In the genomic region with DNA sequence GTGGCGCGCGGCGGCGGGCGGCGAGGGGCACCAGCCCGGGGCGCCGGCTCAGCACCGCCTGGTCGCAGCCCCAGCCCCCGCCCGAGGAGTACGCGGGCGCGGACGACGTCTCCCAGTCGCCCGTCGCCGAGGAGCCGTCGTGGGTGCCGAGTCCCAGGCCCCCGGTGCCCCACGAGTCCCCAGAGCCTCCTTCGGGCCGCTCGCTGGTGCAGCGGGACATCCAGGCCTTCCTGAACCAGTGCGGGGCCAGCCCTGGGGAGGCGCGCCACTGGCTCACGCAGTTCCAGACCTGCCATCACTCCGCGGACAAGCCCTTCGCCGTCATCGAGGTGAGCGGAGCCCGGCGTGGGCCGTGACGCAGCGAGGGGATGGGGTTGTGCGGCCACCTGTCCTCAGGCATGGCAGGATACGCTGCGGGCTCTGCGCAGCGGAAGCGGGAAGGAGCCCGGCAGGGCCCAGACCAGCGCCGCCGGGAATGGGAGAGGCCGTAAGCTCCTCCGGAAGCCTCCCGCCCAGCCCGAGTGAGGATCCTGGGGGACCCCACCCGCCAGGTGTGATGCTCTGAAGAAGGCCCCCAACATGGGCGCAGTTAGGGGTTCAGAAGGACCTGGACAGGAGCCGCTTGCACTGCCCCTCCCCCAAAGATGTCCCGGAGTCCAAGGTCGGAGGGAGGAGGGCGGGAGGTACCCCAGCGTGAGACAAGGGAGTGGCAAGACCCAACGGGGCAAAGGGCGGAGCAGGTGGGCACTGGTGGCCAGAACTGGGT, we compare ENCODE assay signal across 1 cellular context.
TF ChIP-seq lines count a peak whose summit lies in the region.

No MANE protein-coding gene starts in this region.

TF ChIP-seq in HepG2, 621 proteins besides CTCF, POLR2A, EP300 and RAD21 (continued from another document and continues in another):
- TF ChIP-seq ETV5 (CRISPR knock-in tag; IDR thresholded peaks at IDR 0.05; ENCODE audit: borderline replicate concordance) (peak; percentile 65; the same call in 1 of the 2 replicates), SIX4 (CRISPR knock-in tag; IDR thresholded peaks at IDR 0.05) (0 out of 2 replicates have a peak, but pooled peaks have one; percentile 39), ZNF660 (CRISPR knock-in tag; IDR thresholded peaks at IDR 0.05; ENCODE audit: borderline replicate concordance, low read depth) (no peak), ZNF143 (CRISPR knock-in tag; IDR thresholded peaks at IDR 0.05) (0 out of 2 replicates have a peak, but pooled peaks have one; percentile 8), ZNF569 (CRISPR knock-in tag; IDR thresholded peaks at IDR 0.05; ENCODE audit: borderline replicate concordance) (no peak), NKX3-1 (CRISPR knock-in tag; IDR thresholded peaks at IDR 0.05) (no peak), ARNT2 (CRISPR knock-in tag; IDR thresholded peaks at IDR 0.05; ENCODE audit: low read depth) (peak; percentile 80), PAX8 (CRISPR knock-in tag; IDR thresholded peaks at IDR 0.05; ENCODE audit: borderline replicate concordance) (0 out of 2 replicates have a peak, but pooled peaks have one; percentile 49), ZNF496 (CRISPR knock-in tag; IDR thresholded peaks at IDR 0.05; ENCODE audit: insufficient replicate concordance) (no peak), ZNF841 (CRISPR knock-in tag; IDR thresholded peaks at IDR 0.05; ENCODE audit: borderline replicate concordance) (no peak), ZKSCAN1 (IDR thresholded peaks at IDR 0.05; ENCODE audit: low read length) (no peak), SUZ12 (IDR thresholded peaks at IDR 0.05; ENCODE audit: low read depth, low read length) (no peak), ZNF510 (CRISPR knock-in tag; IDR thresholded peaks at IDR 0.05; ENCODE audit: low read depth) (no peak), CCAR2 (optimal IDR thresholded peaks at IDR 0.05; ENCODE audit: low read depth, low read length) (no peak), ZNF432 (CRISPR knock-in tag; IDR thresholded peaks at IDR 0.05; ENCODE audit: borderline replicate concordance) (no peak), BRD4 (CRISPR knock-in tag; IDR thresholded peaks at IDR 0.05) (no peak; the same call in 1 of the 2 replicates), ZNF558 (CRISPR knock-in tag; IDR thresholded peaks at IDR 0.05; ENCODE audit: borderline replicate concordance) (no peak), KLF6 (CRISPR knock-in tag; IDR thresholded peaks at IDR 0.05) (no peak), FOSL2 (CRISPR knock-in tag; IDR thresholded peaks at IDR 0.05) (0 out of 2 replicates have a peak, but pooled peaks have one; percentile 21), ZNF484 (CRISPR knock-in tag; IDR thresholded peaks at IDR 0.05; ENCODE audit: borderline replicate concordance, low read depth) (no peak), ZNF136 (CRISPR knock-in tag; IDR thresholded peaks at IDR 0.05; ENCODE audit: low read depth) (no peak), JARID2 (CRISPR knock-in tag; IDR thresholded peaks at IDR 0.05; ENCODE audit: insufficient replicate concordance) (no peak), ZNF781 (CRISPR knock-in tag; IDR thresholded peaks at IDR 0.05; ENCODE audit: borderline replicate concordance, not compliant biosample characterization) (no peak), ZNF292 (CRISPR knock-in tag; IDR thresholded peaks at IDR 0.05; ENCODE audit: borderline replicate concordance, low read depth) (no peak), ZMYM3 (CRISPR knock-in tag; IDR thresholded peaks at IDR 0.05) (no peak), RFXAP (CRISPR knock-in tag; IDR thresholded peaks at IDR 0.05; ENCODE audit: borderline replicate concordance) (no peak), NCOR1 (IDR thresholded peaks at IDR 0.05; ENCODE audit: borderline replicate concordance, low read length) (no peak), HNF4G (IDR thresholded peaks at IDR 0.05; ENCODE audit: borderline replicate concordance, low read depth, low read length) (0 out of 2 replicates have a peak, but pooled peaks have one; percentile 27), HNF4G (CRISPR knock-in tag; IDR thresholded peaks at IDR 0.05; ENCODE audit: borderline replicate concordance, low read depth) (peak; percentile 35; the same call in 1 of the 2 replicates), ZNF652 (CRISPR knock-in tag; IDR thresholded peaks at IDR 0.05; ENCODE audit: borderline replicate concordance, low read depth) (no peak)
- TF ChIP-seq, protein P1, sequence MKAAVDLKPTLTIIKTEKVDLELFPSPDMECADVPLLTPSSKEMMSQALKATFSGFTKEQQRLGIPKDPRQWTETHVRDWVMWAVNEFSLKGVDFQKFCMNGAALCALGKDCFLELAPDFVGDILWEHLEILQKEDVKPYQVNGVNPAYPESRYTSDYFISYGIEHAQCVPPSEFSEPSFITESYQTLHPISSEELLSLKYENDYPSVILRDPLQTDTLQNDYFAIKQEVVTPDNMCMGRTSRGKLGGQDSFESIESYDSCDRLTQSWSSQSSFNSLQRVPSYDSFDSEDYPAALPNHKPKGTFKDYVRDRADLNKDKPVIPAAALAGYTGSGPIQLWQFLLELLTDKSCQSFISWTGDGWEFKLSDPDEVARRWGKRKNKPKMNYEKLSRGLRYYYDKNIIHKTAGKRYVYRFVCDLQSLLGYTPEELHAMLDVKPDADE (CRISPR knock-in tag; IDR thresholded peaks at IDR 0.05) = no peak
- TF ChIP-seq, protein P2, sequence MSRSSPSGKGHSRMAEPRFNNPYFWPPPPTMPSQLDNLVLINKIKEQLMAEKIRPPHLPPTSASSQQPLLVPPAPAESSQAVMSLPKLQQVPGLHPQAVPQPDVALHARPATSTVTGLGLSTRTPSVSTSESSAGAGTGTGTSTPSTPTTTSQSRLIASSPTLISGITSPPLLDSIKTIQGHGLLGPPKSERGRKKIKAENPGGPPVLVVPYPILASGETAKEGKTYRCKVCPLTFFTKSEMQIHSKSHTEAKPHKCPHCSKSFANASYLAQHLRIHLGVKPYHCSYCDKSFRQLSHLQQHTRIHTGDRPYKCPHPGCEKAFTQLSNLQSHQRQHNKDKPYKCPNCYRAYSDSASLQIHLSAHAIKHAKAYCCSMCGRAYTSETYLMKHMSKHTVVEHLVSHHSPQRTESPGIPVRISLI (CRISPR knock-in tag; IDR thresholded peaks at IDR 0.05; ENCODE audit: borderline replicate concordance) = no peak
- TF ChIP-seq, protein P3, sequence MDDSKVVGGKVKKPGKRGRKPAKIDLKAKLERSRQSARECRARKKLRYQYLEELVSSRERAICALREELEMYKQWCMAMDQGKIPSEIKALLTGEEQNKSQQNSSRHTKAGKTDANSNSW (CRISPR knock-in tag; IDR thresholded peaks at IDR 0.05; ENCODE audit: borderline replicate concordance) = no peak; the same call in 1 of the 2 replicates
- TF ChIP-seq, protein P4, sequence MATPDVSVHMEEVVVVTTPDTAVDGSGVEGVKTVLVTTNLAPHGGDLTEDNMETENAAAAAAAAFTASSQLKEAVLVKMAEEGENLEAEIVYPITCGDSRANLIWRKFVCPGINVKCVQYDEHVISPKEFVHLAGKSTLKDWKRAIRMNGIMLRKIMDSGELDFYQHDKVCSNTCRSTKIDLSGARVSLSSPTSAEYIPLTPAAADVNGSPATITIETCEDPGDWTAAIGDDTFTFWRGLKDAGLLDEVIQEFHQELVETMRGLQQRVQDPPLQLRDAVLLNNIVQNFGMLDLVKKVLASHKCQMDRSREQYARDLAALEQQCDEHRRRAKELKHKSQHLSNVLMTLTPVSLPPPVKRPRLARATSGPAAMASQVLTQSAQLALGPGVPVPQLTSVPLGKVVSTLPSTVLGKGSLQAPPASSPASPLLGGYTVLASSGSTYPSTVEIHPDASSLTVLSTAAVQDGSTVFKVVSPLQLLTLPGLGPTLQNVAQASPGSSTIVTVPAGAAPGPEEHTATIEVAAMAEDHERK (CRISPR knock-in tag; IDR thresholded peaks at IDR 0.05; ENCODE audit: low read depth) = no peak
- TF ChIP-seq, protein P5, sequence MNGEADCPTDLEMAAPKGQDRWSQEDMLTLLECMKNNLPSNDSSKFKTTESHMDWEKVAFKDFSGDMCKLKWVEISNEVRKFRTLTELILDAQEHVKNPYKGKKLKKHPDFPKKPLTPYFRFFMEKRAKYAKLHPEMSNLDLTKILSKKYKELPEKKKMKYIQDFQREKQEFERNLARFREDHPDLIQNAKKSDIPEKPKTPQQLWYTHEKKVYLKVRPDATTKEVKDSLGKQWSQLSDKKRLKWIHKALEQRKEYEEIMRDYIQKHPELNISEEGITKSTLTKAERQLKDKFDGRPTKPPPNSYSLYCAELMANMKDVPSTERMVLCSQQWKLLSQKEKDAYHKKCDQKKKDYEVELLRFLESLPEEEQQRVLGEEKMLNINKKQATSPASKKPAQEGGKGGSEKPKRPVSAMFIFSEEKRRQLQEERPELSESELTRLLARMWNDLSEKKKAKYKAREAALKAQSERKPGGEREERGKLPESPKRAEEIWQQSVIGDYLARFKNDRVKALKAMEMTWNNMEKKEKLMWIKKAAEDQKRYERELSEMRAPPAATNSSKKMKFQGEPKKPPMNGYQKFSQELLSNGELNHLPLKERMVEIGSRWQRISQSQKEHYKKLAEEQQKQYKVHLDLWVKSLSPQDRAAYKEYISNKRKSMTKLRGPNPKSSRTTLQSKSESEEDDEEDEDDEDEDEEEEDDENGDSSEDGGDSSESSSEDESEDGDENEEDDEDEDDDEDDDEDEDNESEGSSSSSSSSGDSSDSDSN (CRISPR knock-in tag; IDR thresholded peaks at IDR 0.05) = peak; percentile 81
- TF ChIP-seq, protein P6, sequence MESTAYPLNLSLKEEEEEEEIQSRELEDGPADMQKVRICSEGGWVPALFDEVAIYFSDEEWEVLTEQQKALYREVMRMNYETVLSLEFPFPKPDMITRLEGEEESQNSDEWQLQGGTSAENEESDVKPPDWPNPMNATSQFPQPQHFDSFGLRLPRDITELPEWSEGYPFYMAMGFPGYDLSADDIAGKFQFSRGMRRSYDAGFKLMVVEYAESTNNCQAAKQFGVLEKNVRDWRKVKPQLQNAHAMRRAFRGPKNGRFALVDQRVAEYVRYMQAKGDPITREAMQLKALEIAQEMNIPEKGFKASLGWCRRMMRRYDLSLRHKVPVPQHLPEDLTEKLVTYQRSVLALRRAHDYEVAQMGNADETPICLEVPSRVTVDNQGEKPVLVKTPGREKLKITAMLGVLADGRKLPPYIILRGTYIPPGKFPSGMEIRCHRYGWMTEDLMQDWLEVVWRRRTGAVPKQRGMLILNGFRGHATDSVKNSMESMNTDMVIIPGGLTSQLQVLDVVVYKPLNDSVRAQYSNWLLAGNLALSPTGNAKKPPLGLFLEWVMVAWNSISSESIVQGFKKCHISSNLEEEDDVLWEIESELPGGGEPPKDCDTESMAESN (CRISPR knock-in tag; conservative IDR thresholded peaks at IDR 0.05) = no peak
- TF ChIP-seq, protein P7, sequence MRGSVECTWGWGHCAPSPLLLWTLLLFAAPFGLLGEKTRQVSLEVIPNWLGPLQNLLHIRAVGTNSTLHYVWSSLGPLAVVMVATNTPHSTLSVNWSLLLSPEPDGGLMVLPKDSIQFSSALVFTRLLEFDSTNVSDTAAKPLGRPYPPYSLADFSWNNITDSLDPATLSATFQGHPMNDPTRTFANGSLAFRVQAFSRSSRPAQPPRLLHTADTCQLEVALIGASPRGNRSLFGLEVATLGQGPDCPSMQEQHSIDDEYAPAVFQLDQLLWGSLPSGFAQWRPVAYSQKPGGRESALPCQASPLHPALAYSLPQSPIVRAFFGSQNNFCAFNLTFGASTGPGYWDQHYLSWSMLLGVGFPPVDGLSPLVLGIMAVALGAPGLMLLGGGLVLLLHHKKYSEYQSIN (CRISPR knock-in tag; IDR thresholded peaks at IDR 0.05; ENCODE audit: borderline replicate concordance) = no peak
- TF ChIP-seq, protein P8, sequence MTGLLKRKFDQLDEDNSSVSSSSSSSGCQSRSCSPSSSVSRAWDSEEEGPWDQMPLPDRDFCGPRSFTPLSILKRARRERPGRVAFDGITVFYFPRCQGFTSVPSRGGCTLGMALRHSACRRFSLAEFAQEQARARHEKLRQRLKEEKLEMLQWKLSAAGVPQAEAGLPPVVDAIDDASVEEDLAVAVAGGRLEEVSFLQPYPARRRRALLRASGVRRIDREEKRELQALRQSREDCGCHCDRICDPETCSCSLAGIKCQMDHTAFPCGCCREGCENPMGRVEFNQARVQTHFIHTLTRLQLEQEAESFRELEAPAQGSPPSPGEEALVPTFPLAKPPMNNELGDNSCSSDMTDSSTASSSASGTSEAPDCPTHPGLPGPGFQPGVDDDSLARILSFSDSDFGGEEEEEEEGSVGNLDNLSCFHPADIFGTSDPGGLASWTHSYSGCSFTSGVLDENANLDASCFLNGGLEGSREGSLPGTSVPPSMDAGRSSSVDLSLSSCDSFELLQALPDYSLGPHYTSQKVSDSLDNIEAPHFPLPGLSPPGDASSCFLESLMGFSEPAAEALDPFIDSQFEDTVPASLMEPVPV (CRISPR knock-in tag; IDR thresholded peaks at IDR 0.05) = no peak
